ENCODE assay signal across 1 cellular context in genomic region chr14:89493406-89493805, GRCh38.
TF ChIP-seq lines count a peak whose summit lies in the region.

No MANE protein-coding gene starts in this region.

TF ChIP-seq in GM12878, 131 proteins besides CTCF, POLR2A, EP300 and RAD21 (continued from another document):
- TF ChIP-seq ZBTB40 (IDR thresholded peaks at IDR 0.05; ENCODE audit: borderline replicate concordance): no peak
